Comparison of ENCODE assay signal across 8 cellular contexts in the genomic region with DNA sequence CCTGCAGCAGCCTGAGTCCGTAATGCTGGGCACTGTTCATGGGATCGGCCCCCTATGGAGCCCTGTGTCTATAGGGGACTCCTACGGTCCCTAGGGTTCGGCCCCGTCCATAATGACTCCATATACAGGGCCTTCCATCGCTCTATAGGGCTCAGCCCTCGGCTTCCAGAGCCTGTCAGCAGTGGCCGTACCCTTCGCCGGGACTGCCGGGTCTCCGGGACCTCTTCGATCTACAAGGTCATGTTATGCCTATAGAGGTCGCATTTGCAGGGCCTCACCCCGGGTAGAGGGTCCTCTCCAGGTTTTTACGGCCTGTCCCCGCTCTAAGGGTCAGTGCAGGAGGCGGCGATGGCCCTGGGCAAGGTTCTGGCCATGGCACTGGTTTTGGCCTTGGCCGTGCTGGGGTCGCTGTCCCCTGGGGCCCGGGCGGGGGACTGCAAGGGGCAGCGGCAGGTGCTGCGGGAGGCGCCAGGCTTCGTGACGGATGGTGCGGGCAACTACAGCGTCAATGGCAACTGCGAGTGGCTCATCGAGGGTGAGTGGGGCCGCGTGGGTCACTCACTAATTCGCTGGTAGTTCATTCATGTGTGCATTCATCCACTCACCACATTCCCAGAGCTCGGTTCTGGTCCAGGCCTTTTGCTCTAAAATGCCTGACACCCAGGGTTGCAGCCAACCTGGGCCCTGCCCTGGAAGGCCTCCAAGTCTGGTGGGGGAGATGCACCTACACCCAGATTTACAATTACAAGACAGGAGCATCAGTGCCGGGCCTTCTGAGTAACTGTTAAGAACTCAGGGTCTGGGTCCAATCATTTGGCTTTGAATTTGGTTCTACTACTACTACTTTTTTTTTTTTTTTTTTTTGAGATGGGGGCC. TPM values are rescaled to one million over a fixed set of nuclear protein-coding genes. Genes with fewer than 3 reads are reported as not detected.
A peak's percentile ranks its signal among the peaks of the same experiment; 100 is the strongest.
DNase-seq lines count a peak whose midpoint lies in the region; ATAC-seq and TF ChIP-seq lines count a peak whose summit lies in the region.

No MANE protein-coding gene starts in this region.

- peak overlapping the region; percentile 93 to 96 for H3K4me3 Mint-ChIP-seq in stimulated activated naive B cell treated with anti-CD40 and anti-IgM and Interleukin-4, amounts not matched to agents 10 μg/mL and 1 μg/mL and 100 μg/mL, for 72 hours

- peaks cover 11 to 16% of the 10 kb centered on the region in 2 donors for H3K27me3 Mint-ChIP-seq in stimulated activated naive B cell treated with anti-CD40 and anti-IgM and Interleukin-4, amounts not matched to agents 10 μg/mL and 1 μg/mL and 100 μg/mL, for 72 hours

- ATAC-seq in HG02571 (IDR thresholded peaks at IDR 0.05; ENCODE audit: unreplicated experiment) = peak; percentile 8
- ATAC-seq in stimulated activated naive B cell treated with anti-CD40 and anti-IgM and Interleukin-4, amounts not matched to agents 10 μg/mL and 1 μg/mL and 100 μg/mL, for 72 hours (replicated peaks) = peak; percentile 31 to 33

- no peaks in the 10 kb centered on the region for H3K9me3 Mint-ChIP-seq in stimulated activated naive B cell treated with anti-CD40 and anti-IgM and Interleukin-4, amounts not matched to agents 10 μg/mL and 1 μg/mL and 100 μg/mL, for 72 hours

- in situ Hi-C loops in GM13977 (cut with MboI; ENCODE audit: low pct_unique_long_range_greater_than_20kb, low sequenced_read_pairs, unreplicated experiment) = no loop called here
- in situ Hi-C loops in astrocyte of the spinal cord (cut with HindIII; ENCODE audit: low sequenced_read_pairs) = no loop called here

- peak overlapping the region; percentile 90 for H3K9ac ChIP-seq in NT2/D1 (ENCODE audit: insufficient read length, low read depth)

- H3K27me3 ChIP-seq in NT2/D1 (ENCODE audit: insufficient read depth, insufficient read length) = peaks cover 32% of the 10 kb centered on the region

- peaks cover 5% of the 10 kb centered on the region for H3K4me1 ChIP-seq in NT2/D1 (ENCODE audit: insufficient read depth, insufficient read length)

- peaks cover 4% of the 10 kb centered on the region in 2 donors for H3K36me3 Mint-ChIP-seq in stimulated activated naive B cell treated with anti-CD40 and anti-IgM and Interleukin-4, amounts not matched to agents 10 μg/mL and 1 μg/mL and 100 μg/mL, for 72 hours

- peak overlapping the region; percentile 91 for H3K27ac Mint-ChIP-seq in stimulated activated naive B cell treated with anti-CD40 and anti-IgM and Interleukin-4, amounts not matched to agents 10 μg/mL and 1 μg/mL and 100 μg/mL, for 72 hours

- DNase-seq in GM13977 (ENCODE audit: low spot score) (no peak), NT2/D1 (ENCODE audit: low read depth, low spot score) (no peak), astrocyte of the spinal cord (ENCODE audit: low read depth, low spot score) (no peak), iPS-NIHi7 (ENCODE audit: extremely low spot score) (peak; percentile 56), cerebellar cortex (ENCODE audit: low spot score) (no peak), A172 (ENCODE audit: low spot score) (no peak)
- peak; percentile 29 for DNase-seq in stimulated activated naive B cell treated with anti-CD40 and anti-IgM and Interleukin-4, amounts not matched to agents 10 μg/mL and 1 μg/mL and 100 μg/mL, for 72 hours

- H3K4me3 ChIP-seq in NT2/D1 (ENCODE audit: insufficient read length, low read depth) (peak overlapping the region; percentile 84), astrocyte of the spinal cord (ENCODE audit: low read depth, low read length) (peak overlapping the region; percentile 92)

- TF ChIP-seq CTCF in GM13977 (IDR thresholded peaks at IDR 0.05; ENCODE audit: extremely low read depth, insufficient read depth, missing control alignments) (peak; percentile 10), astrocyte of the spinal cord (IDR thresholded peaks at IDR 0.05; ENCODE audit: low read depth, low read length) (no peak)

- peaks cover 29 to 45% of the 10 kb centered on the region in 2 donors for H3K4me1 Mint-ChIP-seq in stimulated activated naive B cell treated with anti-CD40 and anti-IgM and Interleukin-4, amounts not matched to agents 10 μg/mL and 1 μg/mL and 100 μg/mL, for 72 hours

- H3K9me3 ChIP-seq in NT2/D1 (ENCODE audit: insufficient read depth, low read length) = no peaks in the 10 kb centered on the region

- no peaks in the 10 kb centered on the region for H3K36me3 ChIP-seq in NT2/D1 (ENCODE audit: insufficient read depth, insufficient read length, low read length)

RNA-seq across cellular contexts. Expression of gene MEGF8, which starts 0.7 kb away (rescaled TPM):
- total RNA-seq in A172 (2014; rRNA removed; shearing (Covaris generic)) = 11.3 and 11.4 TPM in 2 replicates

RNA-seq across cellular contexts. Expression of gene TMEM145, which starts 13.0 kb away (rescaled TPM):
- not detected in 2 replicates for total RNA-seq in A172 (2014; rRNA removed; shearing (Covaris generic))

RNA-seq across cellular contexts. Expression of gene PAFAH1B3, which starts 23.7 kb away (rescaled TPM):
- 144 and 170 TPM in 2 replicates for total RNA-seq in A172 (2014; rRNA removed; shearing (Covaris generic))

RNA-seq across cellular contexts. Expression of gene PRR19, which starts 24.2 kb away (rescaled TPM):
- total RNA-seq in A172 (2014; rRNA removed; shearing (Covaris generic)) = 2.2 and 3.7 TPM in 2 replicates

RNA-seq across cellular contexts. Expression of gene CIC, which starts 57.1 kb away (rescaled TPM):
- total RNA-seq in A172 (2014; rRNA removed; shearing (Covaris generic)) = 25.3 and 48.5 TPM in 2 replicates

Comparison
In these comparisons a context has a peak if more than half of its experiments do, and no peak if none do; other contexts are left out.
1. DNase-seq: peak in iPS-NIHi7 (single experiment) and stimulated activated naive B cell treated with anti-CD40 and anti-IgM and Interleukin-4, amounts not matched to agents 10 μg/mL and 1 μg/mL and 100 μg/mL, for 72 hours (single experiment); none in GM13977 (single experiment), NT2/D1 (single experiment), astrocyte of the spinal cord (single experiment), cerebellar cortex (single experiment) and A172 (single experiment).